In the genomic region with DNA sequence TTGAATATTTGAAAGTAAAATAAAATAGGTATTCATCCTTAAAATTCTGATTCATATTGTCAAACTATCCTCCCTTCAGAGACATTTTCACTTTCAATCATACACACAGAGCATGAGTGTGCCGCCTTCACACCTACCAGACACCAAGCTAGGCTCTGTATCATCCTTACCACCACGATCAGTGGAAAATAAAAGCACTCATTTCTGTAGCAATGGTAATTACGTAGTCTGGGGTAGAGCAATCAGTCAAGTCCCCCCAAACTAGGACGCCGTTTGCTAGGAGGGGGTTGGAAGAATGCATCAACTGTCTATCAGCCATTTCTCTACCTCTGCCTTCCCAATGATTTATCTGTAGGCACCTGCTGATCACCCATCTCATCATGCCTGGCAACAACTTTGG, we compare ENCODE assay signal across 14 cellular contexts.
DNase-seq lines count a peak whose midpoint lies in the region; ATAC-seq and TF ChIP-seq lines count a peak whose summit lies in the region.
"Had no signal": no experiment of that assay in that cellular context is flagged by ENCODE, and none has a peak within 500 bp of the region (broad histone marks: within the 10 kb centered on the region; RNA-seq: fewer than 3 reads in every experiment).

No MANE protein-coding gene starts in this region.

- H3K23me2 ChIP-seq in H9 (ENCODE audit: insufficient read length, low read depth, low read length, poor library complexity, severe bottlenecking), result no peaks in the 10 kb centered on the region

- peaks cover 1% of the 10 kb centered on the region for H3K9me3 Mint-ChIP-seq in activated CD4-positive, alpha-beta T cell treated with anti-CD3 and anti-CD28 coated beads, Interleukin-2, amount 10 ng/mL, durations not matched to agents 24 days and 14 days
- peaks cover 6% of the 10 kb centered on the region in 2 experiments for H3K9me3 Mint-ChIP-seq in H9

- H3K4me2 ChIP-seq in OCI-LY1 (ENCODE audit: low read length), result no peak overlapping the region
- no peak overlapping the region for H3K4me2 ChIP-seq in H9 (ENCODE audit: insufficient read depth, insufficient read length, low read length)
- H3K4me2 ChIP-seq: A549 had no signal

- no peak overlapping the region for H3K23ac ChIP-seq in H9 (ENCODE audit: insufficient read length, low read depth, low read length)

- no CpG with 5 or more reads among the region's 5 CpGs for WGBS in H9 (ENCODE audit: extremely low coverage, insufficient read length, low lambda C conversion rate)

- H3K56ac ChIP-seq in H9 (ENCODE audit: insufficient read length, low read depth, low read length), result no peak overlapping the region

- H3K27ac ChIP-seq in OCI-LY1 (ENCODE audit: low read depth, low read length, poor library complexity, severe bottlenecking), result no peak overlapping the region
- H3K27ac ChIP-seq in H9 (ENCODE audit: insufficient read length, low read depth, low read length), result no peak overlapping the region
- H3K27ac ChIP-seq: A549, adrenal gland had no signal

- no peak overlapping the region for H3K4ac ChIP-seq in H9 (ENCODE audit: low read depth, low read length)

- H4K5ac ChIP-seq in H9 (ENCODE audit: insufficient read length, low read depth, low read length), result no peak overlapping the region

- H2AFZ ChIP-seq in OCI-LY1 (ENCODE audit: low read length) (peak overlapping the region; percentile 61; the same call in 1 of the 2 replicates), H9 (ENCODE audit: low read length) (no peak overlapping the region)

- no peak overlapping the region for H2BK15ac ChIP-seq in H9 (ENCODE audit: low read depth, low read length)

- H3K9me3 ChIP-seq in OCI-LY1 (ENCODE audit: low read length), result no peaks in the 10 kb centered on the region
- H3K9me3 ChIP-seq in H9 (ENCODE audit: control insufficient read depth, low read depth, low read length), result no peaks in the 10 kb centered on the region
- H3K9me3 ChIP-seq: A549, adrenal gland had no signal

- H3K79me1 ChIP-seq in H9 (ENCODE audit: insufficient read depth, low read depth, low read length, poor library complexity, severe bottlenecking), result no peaks in the 10 kb centered on the region

- no peak overlapping the region for H2BK5ac ChIP-seq in H9 (ENCODE audit: insufficient read length, low read length)

- peak; percentile 76 for ATAC-seq in GM21529 (IDR thresholded peaks at IDR 0.05; ENCODE audit: unreplicated experiment)
- ATAC-seq: A549, left cardiac atrium had no signal

- no peak overlapping the region for H3T11ph ChIP-seq in H9 (ENCODE audit: low read length)

- H2AK5ac ChIP-seq in H9 (ENCODE audit: insufficient read length, low read length), result no peak overlapping the region

- H3K4me3 ChIP-seq in OCI-LY1 (ENCODE audit: low read depth, low read length, poor library complexity, severe bottlenecking), result no peak overlapping the region
- H3K4me3 ChIP-seq: A549, adrenal gland had no signal

- H4K91ac ChIP-seq in H9 (ENCODE audit: insufficient read length, low read depth, low read length), result no peak overlapping the region

- no peaks in the 10 kb centered on the region for H3K27me3 Mint-ChIP-seq in activated CD4-positive, alpha-beta T cell treated with anti-CD3 and anti-CD28 coated beads, Interleukin-2, amount 10 ng/mL, durations not matched to agents 24 days and 14 days
- H3K27me3 Mint-ChIP-seq in H9 (ENCODE audit: low read depth), result peaks cover 2% of the 10 kb centered on the region; the same call in 1 of the 2 replicates

- no peaks in the 10 kb centered on the region for H4K20me1 ChIP-seq in OCI-LY1 (ENCODE audit: insufficient read depth, low read length)
- H4K20me1 ChIP-seq in H9 (ENCODE audit: control insufficient read depth, insufficient read depth, insufficient read length), result no peaks in the 10 kb centered on the region

- intact Hi-C loops in activated CD4-positive, alpha-beta T cell treated with anti-CD3 and anti-CD28 coated beads, Interleukin-2, amount 10 ng/mL, durations not matched to agents 24 days and 14 days (cut with micrococcal nuclease), result loop anchor here (1.0 kb wide), 1 partner anchor 47 kb away; no protein-coding TSS in a partner anchor

- H3K36me3 Mint-ChIP-seq in activated CD4-positive, alpha-beta T cell treated with anti-CD3 and anti-CD28 coated beads, Interleukin-2, amount 10 ng/mL, durations not matched to agents 24 days and 14 days (ENCODE audit: low read depth), result no peaks in the 10 kb centered on the region
- peaks cover 1 to 3% (median 1%) of the 10 kb centered on the region in 3 experiments; a peak in 3 of 7 replicates for H3K36me3 Mint-ChIP-seq in H9 (ENCODE audit: insufficient read depth in 1 of 3, low read depth in 3 of 3)

- H3K79me2 ChIP-seq in OCI-LY1 (ENCODE audit: insufficient read depth, low read length) (no peaks in the 10 kb centered on the region), H9 (ENCODE audit: insufficient read depth, low read length) (no peaks in the 10 kb centered on the region)

- H3F3A ChIP-seq in OCI-LY1 (ENCODE audit: insufficient read depth, low read length), result no peaks in the 10 kb centered on the region

- no peak overlapping the region for H3K18ac ChIP-seq in H9 (ENCODE audit: insufficient read length, low read depth, low read length)

- no peak overlapping the region for H3K14ac ChIP-seq in H9 (ENCODE audit: insufficient read depth, low read length)

- DNase-seq in activated CD4-positive, alpha-beta T cell treated with anti-CD3 and anti-CD28 coated beads, Interleukin-2, amount 10 ng/mL, durations not matched to agents 24 days and 14 days, result peak; percentile 58
- no peak for DNase-seq in activated CD4-positive, alpha-beta T cell treated with anti-CD3 and anti-CD28 coated beads for 1 hour
- DNase-seq in stimulated activated CD4-positive, alpha-beta T cell treated with anti-CD3 and anti-CD28 coated beads, TNF-alpha, amount 100 ng/mL, for 24 hours (ENCODE audit: low read depth in 3 of 3), result peak; percentile 4 to 26 (median 6)
- DNase-seq in COLO668 (lab: John Stamatoyannopoulos, UW; ENCODE audit: unreplicated experiment), result no peak
- DNase-seq in AG08395 (ENCODE audit: low spot score), result no peak
- DNase-seq in H9, result no peak
- DNase-seq: adrenal gland, foreskin melanocyte, IMR-90, left cardiac atrium, NCI-H2029 had no signal

- peaks cover 3% of the 10 kb centered on the region for H3K4me1 Mint-ChIP-seq in activated CD4-positive, alpha-beta T cell treated with anti-CD3 and anti-CD28 coated beads, Interleukin-2, amount 10 ng/mL, durations not matched to agents 24 days and 14 days
- no peaks in the 10 kb centered on the region; a peak in 1 of 4 replicates for H3K4me1 Mint-ChIP-seq in H9

- H3K4me3 Mint-ChIP-seq in activated CD4-positive, alpha-beta T cell treated with anti-CD3 and anti-CD28 coated beads, Interleukin-2, amount 10 ng/mL, durations not matched to agents 24 days and 14 days, result no peak overlapping the region
- H3K4me3 Mint-ChIP-seq in H9, result no peak overlapping the region

- H3K9ac ChIP-seq in OCI-LY1 (ENCODE audit: low read length), result no peak overlapping the region
- H3K9ac ChIP-seq in H9 (ENCODE audit: extremely low read depth, insufficient read length, low read length), result no peak overlapping the region

- no peak overlapping the region for H2BK12ac ChIP-seq in H9 (ENCODE audit: insufficient read length, low read depth, low read length)

- no peak overlapping the region for H2BK120ac ChIP-seq in H9 (ENCODE audit: low read depth, low read length, poor library complexity, severe bottlenecking)

- no peaks in the 10 kb centered on the region for H3K4me1 ChIP-seq in OCI-LY1 (ENCODE audit: insufficient read depth, low read length, severe bottlenecking)
- H3K4me1 ChIP-seq in H9 (ENCODE audit: insufficient read depth, low read length), result no peaks in the 10 kb centered on the region
- H3K4me1 ChIP-seq: A549, adrenal gland had no signal

- H3K27me3 ChIP-seq in OCI-LY1 (ENCODE audit: insufficient read depth, low read length), result no peaks in the 10 kb centered on the region
- no peaks in the 10 kb centered on the region for H3K27me3 ChIP-seq in H9 (ENCODE audit: insufficient read depth, low read length)
- H3K27me3 ChIP-seq: adrenal gland had no signal

- no peaks in the 10 kb centered on the region for H3K9me2 ChIP-seq in OCI-LY1 (ENCODE audit: low read depth, low read length)

- TF ChIP-seq CTCF in OCI-LY1 (IDR thresholded peaks at IDR 0.05; ENCODE audit: low read length) (no peak), H9 (conservative IDR thresholded peaks at IDR 0.05) (no peak)

- H3K36me3 ChIP-seq in OCI-LY1 (ENCODE audit: insufficient read depth, low read length), result no peaks in the 10 kb centered on the region
- H3K36me3 ChIP-seq: adrenal gland had no signal

- no peak overlapping the region for H4K8ac ChIP-seq in H9 (replicated peaks; ENCODE audit: insufficient read length, low read depth, low read length)

- H3K27ac Mint-ChIP-seq in activated CD4-positive, alpha-beta T cell treated with anti-CD3 and anti-CD28 coated beads, Interleukin-2, amount 10 ng/mL, durations not matched to agents 24 days and 14 days, result peak overlapping the region; percentile 47
- no peak overlapping the region for H3K27ac Mint-ChIP-seq in H9

- no peak overlapping the region for H2BK20ac ChIP-seq in H9 (ENCODE audit: low read depth, low read length, poor library complexity, severe bottlenecking)

Comparison
In these comparisons a context has a peak if more than half of its experiments do, and no peak if none do; other contexts are left out.
1. DNase-seq: peak in activated CD4-positive, alpha-beta T cell treated with anti-CD3 and anti-CD28 coated beads, Interleukin-2, amount 10 ng/mL, durations not matched to agents 24 days and 14 days (single experiment) and stimulated activated CD4-positive, alpha-beta T cell treated with anti-CD3 and anti-CD28 coated beads, TNF-alpha, amount 100 ng/mL, for 24 hours (3 of 3); none in activated CD4-positive, alpha-beta T cell treated with anti-CD3 and anti-CD28 coated beads for 1 hour (single experiment), COLO668 (single experiment), AG08395 (single experiment) and H9 (single experiment).